ENCODE assay signal across 15 cellular contexts in genomic region chr18:32553174-32553573, GRCh38.
DNase-seq lines count a peak whose midpoint lies in the region; ATAC-seq and TF ChIP-seq lines count a peak whose summit lies in the region.
"Had no signal": no experiment of that assay in that cellular context is flagged by ENCODE, and none has a peak within 500 bp of the region (broad histone marks: within the 10 kb centered on the region; RNA-seq: fewer than 3 reads in every experiment).

No MANE protein-coding gene starts in this region.

- H2BK15ac ChIP-seq in neuronal stem cell (ENCODE audit: low read length) = no peak overlapping the region

- no peak for ATAC-seq in stimulated activated naive B cell treated with anti-CD40 and anti-IgM and Interleukin-4, amounts not matched to agents 10 μg/mL and 1 μg/mL and 100 μg/mL, for 72 hours (replicated peaks)
- no peak for ATAC-seq in GM21723 (IDR thresholded peaks at IDR 0.05; ENCODE audit: unreplicated experiment)

- H3K36me3 ChIP-seq in cardiac muscle cell = no peaks in the 10 kb centered on the region
- no peaks in the 10 kb centered on the region for H3K36me3 ChIP-seq in neuronal stem cell (replicated peaks in 1 of 2; ENCODE audit: control insufficient read depth in 2 of 2, insufficient read depth in 2 of 2, low read length in 2 of 2)

- H4K8ac ChIP-seq in neuronal stem cell (ENCODE audit: low read depth, low read length) = no peak overlapping the region

- no peak overlapping the region for H3K27ac ChIP-seq in cardiac muscle cell
- H3K27ac ChIP-seq in neuronal stem cell (replicated peaks; ENCODE audit: low read length) = peak overlapping the region; percentile 11
- H3K27ac ChIP-seq: 22Rv1, A549, C4-2B, HL-60 had no signal

- intact Hi-C loops in cardiac septum (cut with DNase I) = no loop called here

- H3K4me1 ChIP-seq in cardiac muscle cell (ENCODE audit: low read depth) = peaks cover 7% of the 10 kb centered on the region
- H3K4me1 ChIP-seq in neuronal stem cell (ENCODE audit: control insufficient read depth in 2 of 2, insufficient read depth in 1 of 2, low read depth in 1 of 2, low read length in 2 of 2) = peaks cover 3 to 8% of the 10 kb centered on the region in 2 donors
- H3K4me1 ChIP-seq: A549 had no signal

- H3K9me3 ChIP-seq in cardiac muscle cell (ENCODE audit: low read depth) (no peaks in the 10 kb centered on the region), neuronal stem cell (replicated peaks in 1 of 2; ENCODE audit: control insufficient read depth in 2 of 2, insufficient read depth in 1 of 2, low read depth in 1 of 2, low read length in 2 of 2) (no peaks in the 10 kb centered on the region)
- H3K9me3 ChIP-seq: A549 had no signal

- WGBS in neuronal stem cell (ENCODE audit: extremely low coverage in 2 of 2, insufficient read length in 2 of 2, insufficient replicate concordance in 1 of 2), 2 donors = no CpG with 5 or more reads among the region's 5 CpGs

- no peaks in the 10 kb centered on the region for H3K79me1 ChIP-seq in neuronal stem cell (ENCODE audit: low read depth, low read length)

- H2AFZ ChIP-seq in neuronal stem cell (ENCODE audit: low read length) = no peak overlapping the region

- H3K36me3 Mint-ChIP-seq in stimulated activated naive B cell treated with anti-CD40 and anti-IgM and Interleukin-4, amounts not matched to agents 10 μg/mL and 1 μg/mL and 100 μg/mL, for 72 hours = no peaks in the 10 kb centered on the region

- DNase-seq in cardiac muscle cell (ENCODE audit: low read depth in 1 of 2, low spot score in 1 of 2) (peak; percentile 11 to 43), cardiac septum (ENCODE audit: low spot score) (no peak), fibroblast of the aortic adventitia (ENCODE audit: low read depth) (peak; percentile 9), neuronal stem cell (ENCODE audit: low spot score) (no peak), medulla oblongata (ENCODE audit: extremely low spot score) (no peak)
- no peak for DNase-seq in stimulated activated naive B cell treated with anti-CD40 and anti-IgM and Interleukin-4, amounts not matched to agents 10 μg/mL and 1 μg/mL and 100 μg/mL, for 72 hours
- DNase-seq: DMS79, GF-D8 had no signal

- H3K23ac ChIP-seq in neuronal stem cell (ENCODE audit: low read depth, low read length, poor library complexity) = no peak overlapping the region

- no peak overlapping the region for H3K9ac ChIP-seq in neuronal stem cell (ENCODE audit: low read depth, low read length, poor library complexity)

- H3K27me3 Mint-ChIP-seq in stimulated activated naive B cell treated with anti-CD40 and anti-IgM and Interleukin-4, amounts not matched to agents 10 μg/mL and 1 μg/mL and 100 μg/mL, for 72 hours = peaks cover 13 to 23% of the 10 kb centered on the region in 2 donors

- H3K18ac ChIP-seq in neuronal stem cell (ENCODE audit: low read length) = no peak overlapping the region

- H3K27me3 ChIP-seq in cardiac muscle cell (no peaks in the 10 kb centered on the region), neuronal stem cell (ENCODE audit: control insufficient read depth in 3 of 3, insufficient read depth in 3 of 3, low read depth in 1 of 3, low read length in 3 of 3) (peaks cover 0 to 3% (median 0%) of the 10 kb centered on the region in 3 experiments)

- no peak overlapping the region for H2BK120ac ChIP-seq in neuronal stem cell (ENCODE audit: low read depth, low read length)

- no peak overlapping the region for H3K27ac Mint-ChIP-seq in stimulated activated naive B cell treated with anti-CD40 and anti-IgM and Interleukin-4, amounts not matched to agents 10 μg/mL and 1 μg/mL and 100 μg/mL, for 72 hours
- H3K27ac Mint-ChIP-seq: CD4-positive, alpha-beta T cell; H9 had no signal

- no peak overlapping the region for H2AK5ac ChIP-seq in neuronal stem cell (ENCODE audit: low read depth, low read length)

- peaks cover 2 to 9% of the 10 kb centered on the region in 2 donors for H3K4me1 Mint-ChIP-seq in stimulated activated naive B cell treated with anti-CD40 and anti-IgM and Interleukin-4, amounts not matched to agents 10 μg/mL and 1 μg/mL and 100 μg/mL, for 72 hours

- no peak for TF ChIP-seq CTCF in cardiac muscle cell (IDR thresholded peaks at IDR 0.05; ENCODE audit: low read depth, low read length)
- TF ChIP-seq CTCF in fibroblast of the aortic adventitia (IDR thresholded peaks at IDR 0.05; ENCODE audit: insufficient read depth, low read length) = no peak

- H3K4me3 ChIP-seq in cardiac muscle cell (no peak overlapping the region), fibroblast of the aortic adventitia (ENCODE audit: low read depth, low read length) (no peak overlapping the region), neuronal stem cell (ENCODE audit: low read length in 2 of 2) (no peak overlapping the region)
- H3K4me3 ChIP-seq: A549 had no signal

- no peak overlapping the region for H2BK5ac ChIP-seq in neuronal stem cell (ENCODE audit: low read length)

- no peaks in the 10 kb centered on the region for H3K9me3 Mint-ChIP-seq in stimulated activated naive B cell treated with anti-CD40 and anti-IgM and Interleukin-4, amounts not matched to agents 10 μg/mL and 1 μg/mL and 100 μg/mL, for 72 hours
- H3K9me3 Mint-ChIP-seq: CD4-positive, alpha-beta T cell; H9 had no signal

- H4K91ac ChIP-seq in neuronal stem cell (ENCODE audit: low read depth, low read length, poor library complexity) = no peak overlapping the region

- no peak overlapping the region for H3K4ac ChIP-seq in neuronal stem cell (ENCODE audit: low read length)

- H3K4me3 Mint-ChIP-seq in stimulated activated naive B cell treated with anti-CD40 and anti-IgM and Interleukin-4, amounts not matched to agents 10 μg/mL and 1 μg/mL and 100 μg/mL, for 72 hours = no peak overlapping the region
- H3K4me3 Mint-ChIP-seq: CD4-positive, alpha-beta T cell; H9 had no signal

- H3K4me2 ChIP-seq in neuronal stem cell (ENCODE audit: insufficient read depth, low read length, poor library complexity, severe bottlenecking) = no peak overlapping the region
- H3K4me2 ChIP-seq: A549 had no signal

- no peak overlapping the region for H2BK12ac ChIP-seq in neuronal stem cell (ENCODE audit: low read length)

- no peak overlapping the region for H3K14ac ChIP-seq in neuronal stem cell (ENCODE audit: low read length)

Comparison
In these comparisons a context has a peak if more than half of its experiments do, and no peak if none do; other contexts are left out.
1. DNase-seq: peak in cardiac muscle cell (2 of 2) and fibroblast of the aortic adventitia (single experiment); none in cardiac septum (single experiment), neuronal stem cell (single experiment), stimulated activated naive B cell treated with anti-CD40 and anti-IgM and Interleukin-4, amounts not matched to agents 10 μg/mL and 1 μg/mL and 100 μg/mL, for 72 hours (single experiment) and medulla oblongata (single experiment).